In the genomic region with DNA sequence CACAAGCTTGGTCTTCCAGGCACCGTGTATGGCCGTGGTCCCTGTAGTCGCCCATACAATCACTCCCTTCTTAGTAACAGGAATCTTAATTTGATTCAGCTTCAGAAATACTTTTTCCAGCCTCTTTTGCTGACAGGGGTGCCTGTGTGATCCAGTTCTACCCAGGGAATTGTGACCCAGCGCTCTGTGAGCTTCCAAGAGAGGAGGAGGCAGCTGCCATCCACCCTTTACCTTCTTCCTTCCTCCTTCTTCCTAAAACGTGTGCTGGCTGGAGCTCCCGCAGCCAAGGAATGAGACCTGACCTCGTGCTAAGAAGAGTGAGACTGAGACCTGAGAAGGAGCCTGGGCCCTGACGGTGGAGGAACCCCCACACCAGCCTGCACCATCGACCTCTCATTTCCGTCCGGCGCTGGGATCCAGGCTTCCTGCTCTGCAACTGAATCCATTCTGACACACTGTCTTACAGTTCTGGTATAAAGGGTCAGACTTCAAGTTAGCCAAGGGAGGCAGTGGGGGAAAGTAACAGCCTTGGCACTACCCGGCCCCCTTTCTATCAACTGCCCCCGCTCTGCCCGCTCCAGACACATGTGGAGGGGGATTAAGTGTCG, we compare ENCODE assay signal across 10 cellular contexts. TPM values are rescaled to one million over a fixed set of nuclear protein-coding genes. Genes with fewer than 3 reads are reported as not detected.
A peak's percentile ranks its signal among the peaks of the same experiment; 100 is the strongest.
DNase-seq lines count a peak whose midpoint lies in the region; ATAC-seq and TF ChIP-seq lines count a peak whose summit lies in the region.
"Had no signal": no experiment of that assay in that cellular context is flagged by ENCODE, and none has a peak within 500 bp of the region (broad histone marks: within the 10 kb centered on the region; RNA-seq: fewer than 3 reads in every experiment).

No MANE protein-coding gene starts in this region.

- H3K9me3 ChIP-seq in endodermal cell (ENCODE audit: control insufficient read depth, low read length): peaks cover 8% of the 10 kb centered on the region
- no peaks in the 10 kb centered on the region for H3K9me3 ChIP-seq in uterus

- H3K27ac Mint-ChIP-seq in endodermal cell: peak overlapping the region; percentile 96
- H3K27ac Mint-ChIP-seq in natural killer cell treated with Interleukin-12 subunit alpha and Interleukin-12 subunit beta and Interleukin-15 and Interleukin-18, amount 100 ng/mL, for 72 hours: peak overlapping the region; percentile 43 to 82

- peaks cover 29% of the 10 kb centered on the region for H3K36me3 ChIP-seq in endodermal cell (ENCODE audit: control insufficient read depth, insufficient read depth, low read length)
- no peaks in the 10 kb centered on the region for H3K36me3 ChIP-seq in uterus

- DNase-seq in Right ventricle myocardium inferior (ENCODE audit: missing footprints) (no peak), cardiac septum (ENCODE audit: low spot score) (no peak), endodermal cell (peak; percentile 60), uterus (no peak), erythroblast (lab: John Stamatoyannopoulos, UW) (no peak), SW480 (ENCODE audit: low spot score) (no peak), caudate nucleus (lab: John Stamatoyannopoulos, UW) (no peak)
- DNase-seq in natural killer cell treated with Interleukin-12 subunit alpha and Interleukin-12 subunit beta and Interleukin-15 and Interleukin-18, amount 100 ng/mL, for 72 hours (ENCODE audit: low spot score): no peak
- DNase-seq: SIG-M5 had no signal

- WGBS in endodermal cell (ENCODE audit: insufficient coverage in 1 of 2, insufficient read length in 1 of 2), 2 experiments: 76 to 84% methylated on average over 9 to 16 of the region's 16 CpGs

- H3K9me3 Mint-ChIP-seq in endodermal cell: peaks cover 8% of the 10 kb centered on the region
- H3K9me3 Mint-ChIP-seq in natural killer cell treated with Interleukin-12 subunit alpha and Interleukin-12 subunit beta and Interleukin-15 and Interleukin-18, amount 100 ng/mL, for 72 hours: no peaks in the 10 kb centered on the region

- TF ChIP-seq POLR2A in uterus (IDR thresholded peaks at IDR 0.05) (no peak), erythroblast (IDR thresholded peaks at IDR 0.05; ENCODE audit: low read length) (no peak)

- H3K27me3 ChIP-seq in endodermal cell (ENCODE audit: control insufficient read depth, insufficient read depth, low read length, poor library complexity, severe bottlenecking) (no peaks in the 10 kb centered on the region), uterus (no peaks in the 10 kb centered on the region)

- peak overlapping the region; percentile 97 for H3K27ac ChIP-seq in endodermal cell (ENCODE audit: low read depth, low read length)
- peak overlapping the region; percentile 76 to 81 for H3K27ac ChIP-seq in uterus
- no peak overlapping the region for H3K27ac ChIP-seq in caudate nucleus (ENCODE audit: low read depth, low read length)

- no peak overlapping the region for H3K4me3 Mint-ChIP-seq in endodermal cell
- no peak overlapping the region for H3K4me3 Mint-ChIP-seq in natural killer cell treated with Interleukin-12 subunit alpha and Interleukin-12 subunit beta and Interleukin-15 and Interleukin-18, amount 100 ng/mL, for 72 hours

- TF ChIP-seq CTCF in endodermal cell (conservative IDR thresholded peaks at IDR 0.05): no peak
- no peak for TF ChIP-seq CTCF in uterus (IDR thresholded peaks at IDR 0.05)

- H3K27me3 Mint-ChIP-seq in endodermal cell (ENCODE audit: insufficient read depth): peaks cover 5% of the 10 kb centered on the region
- H3K27me3 Mint-ChIP-seq in natural killer cell treated with Interleukin-12 subunit alpha and Interleukin-12 subunit beta and Interleukin-15 and Interleukin-18, amount 100 ng/mL, for 72 hours: no peaks in the 10 kb centered on the region

- intact Hi-C loops in Right ventricle myocardium inferior (cut with DNase I) (loop anchor here (10.0 kb wide), 1 partner anchor 368 kb away; no protein-coding TSS in a partner anchor), cardiac septum (cut with DNase I) (loop anchor here (5.0 kb wide), 2 partner anchors 76 to 371 kb away; a partner anchor contains a TSS), uterus (cut with DNase I; ENCODE audit: low total_unique reads) (loop anchor here (10.0 kb wide), 1 partner anchor 78 kb away; a partner anchor contains a TSS)

- peaks cover 25% of the 10 kb centered on the region for H3K4me1 ChIP-seq in endodermal cell (ENCODE audit: control insufficient read depth, insufficient read depth, low read length)
- H3K4me1 ChIP-seq in uterus: peaks cover 7 to 12% of the 10 kb centered on the region in 2 donors

- no peak overlapping the region for H3K9ac ChIP-seq in endodermal cell (ENCODE audit: extremely low read depth, low read length, poor library complexity, severe bottlenecking)

- H3K4me3 ChIP-seq in endodermal cell (ENCODE audit: low read length) (no peak overlapping the region), uterus (no peak overlapping the region)

- H3K36me3 Mint-ChIP-seq in endodermal cell (ENCODE audit: low read depth): peaks cover 27% of the 10 kb centered on the region
- H3K36me3 Mint-ChIP-seq in natural killer cell treated with Interleukin-12 subunit alpha and Interleukin-12 subunit beta and Interleukin-15 and Interleukin-18, amount 100 ng/mL, for 72 hours: no peaks in the 10 kb centered on the region

- H3K4me1 Mint-ChIP-seq in endodermal cell: peaks cover 32% of the 10 kb centered on the region
- peaks cover 5 to 32% of the 10 kb centered on the region in 2 donors for H3K4me1 Mint-ChIP-seq in natural killer cell treated with Interleukin-12 subunit alpha and Interleukin-12 subunit beta and Interleukin-15 and Interleukin-18, amount 100 ng/mL, for 72 hours (ENCODE audit: low read depth in 2 of 2)

- ATAC-seq in Right ventricle myocardium inferior: peak; percentile 9
- ATAC-seq in natural killer cell treated with Interleukin-12 subunit alpha and Interleukin-12 subunit beta and Interleukin-15 and Interleukin-18, amount 100 ng/mL, for 72 hours: no peak

RNA-seq across cellular contexts. Expression of a gene that starts 16.1 kb away (rescaled TPM):
- total RNA-seq in Right ventricle myocardium inferior (76.0 TPM), cardiac septum (66.0 TPM), endodermal cell (100 to 1,000 TPM in 1 of 2 donors, 10 to 100 TPM in 1; 76.2 to 101 TPM), uterus (100 to 1,000 TPM in 2 of 4 donors, 10 to 100 TPM in 2; 67.6 to 136 (median 99.5) TPM)
- polyA plus RNA-seq in endodermal cell (2013, experiment 1 of 2): 58.9 TPM
- polyA plus RNA-seq in endodermal cell (2013, experiment 2 of 2): 55.0 TPM
- total RNA-seq in natural killer cell treated with Interleukin-12 subunit alpha and Interleukin-12 subunit beta and Interleukin-15 and Interleukin-18, amount 100 ng/mL, for 72 hours: 100 to 1,000 TPM; 141 to 157 TPM

RNA-seq across cellular contexts. Expression of a gene that starts 46.6 kb away (rescaled TPM):
- total RNA-seq in Right ventricle myocardium inferior (not detected), cardiac septum (not detected), endodermal cell (not detected), uterus (not detected)
- not detected for polyA plus RNA-seq in endodermal cell (2013, experiment 1 of 2)
- polyA plus RNA-seq in endodermal cell (2013, experiment 2 of 2): not detected
- not detected for total RNA-seq in natural killer cell treated with Interleukin-12 subunit alpha and Interleukin-12 subunit beta and Interleukin-15 and Interleukin-18, amount 100 ng/mL, for 72 hours
- polyA plus RNA-seq: neural cell had no signal
